ENCODE assay signal across 10 cellular contexts in genomic region chr18:44729631-44730101, GRCh38. TPM values are rescaled to one million over a fixed set of nuclear protein-coding genes. Genes with fewer than 3 reads are reported as not detected.
DNase-seq lines count a peak whose midpoint lies in the region; ATAC-seq and TF ChIP-seq lines count a peak whose summit lies in the region.
"Had no signal": no experiment of that assay in that cellular context is flagged by ENCODE, and none has a peak within 500 bp of the region (broad histone marks: within the 10 kb centered on the region; RNA-seq: fewer than 3 reads in every experiment).

No MANE protein-coding gene starts in this region.

- no peaks in the 10 kb centered on the region for H3K9me2 ChIP-seq in Loucy (replicated peaks; ENCODE audit: low read depth, low read length)

- H3K79me1 ChIP-seq in H9 (ENCODE audit: insufficient read depth, low read depth, low read length, poor library complexity, severe bottlenecking) = no peaks in the 10 kb centered on the region

- H3K4me2 ChIP-seq in Loucy (ENCODE audit: low read depth, low read length, poor library complexity, severe bottlenecking) (peak overlapping the region; percentile 55), H9 (ENCODE audit: insufficient read depth, insufficient read length, low read length) (no peak overlapping the region)

- H2AFZ ChIP-seq in Loucy (ENCODE audit: low read length) = no peak overlapping the region
- H2AFZ ChIP-seq in H9 (ENCODE audit: low read length) = no peak overlapping the region

- no peaks in the 10 kb centered on the region for H3K27me3 Mint-ChIP-seq in H9 (ENCODE audit: low read depth)
- H3K27me3 Mint-ChIP-seq: activated naive CD4-positive, alpha-beta T cell treated with anti-CD3 and anti-CD28 coated beads, Interleukin-2, amount 50 U/mL, for 24 hours had no signal

- H3K4me1 ChIP-seq in Loucy (ENCODE audit: insufficient read depth, low read length, poor library complexity, severe bottlenecking) (peaks cover 83% of the 10 kb centered on the region), H9 (ENCODE audit: insufficient read depth, low read length) (peaks cover 7% of the 10 kb centered on the region; the same call in 1 of the 2 replicates), ovary (ENCODE audit: insufficient read depth) (peaks cover 13% of the 10 kb centered on the region)

- H3K27me3 ChIP-seq in Loucy (ENCODE audit: insufficient read depth, low read length, poor library complexity, severe bottlenecking) = no peaks in the 10 kb centered on the region
- H3K27me3 ChIP-seq in brain microvascular endothelial cell (replicated peaks) = no peaks in the 10 kb centered on the region
- no peaks in the 10 kb centered on the region for H3K27me3 ChIP-seq in H9 (ENCODE audit: insufficient read depth, low read length)
- no peaks in the 10 kb centered on the region for H3K27me3 ChIP-seq in ovary

- H2BK20ac ChIP-seq in H9 (ENCODE audit: low read depth, low read length, poor library complexity, severe bottlenecking) = no peak overlapping the region

- H4K20me1 ChIP-seq in Loucy (ENCODE audit: insufficient read depth, low read length, poor library complexity, severe bottlenecking) (peaks cover 82% of the 10 kb centered on the region), H9 (ENCODE audit: control insufficient read depth, insufficient read depth, insufficient read length) (no peaks in the 10 kb centered on the region)

- H3K79me2 ChIP-seq in Loucy (ENCODE audit: insufficient read depth, low read length) (peaks cover 82% of the 10 kb centered on the region), H9 (ENCODE audit: insufficient read depth, low read length) (no peaks in the 10 kb centered on the region)

- no peak overlapping the region for H2BK5ac ChIP-seq in H9 (ENCODE audit: insufficient read length, low read length)

- TF ChIP-seq POLR2A in ovary (IDR thresholded peaks at IDR 0.05) = no peak

- TF ChIP-seq EP300 in ovary (IDR thresholded peaks at IDR 0.05) = no peak

- no peak overlapping the region for H4K8ac ChIP-seq in H9 (replicated peaks; ENCODE audit: insufficient read length, low read depth, low read length)

- H3K27ac ChIP-seq in brain microvascular endothelial cell = peak overlapping the region; percentile 15
- H3K27ac ChIP-seq in H9 (ENCODE audit: insufficient read length, low read depth, low read length) = no peak overlapping the region
- H3K27ac ChIP-seq in ovary = no peak overlapping the region

- H2AK5ac ChIP-seq in H9 (ENCODE audit: insufficient read length, low read length) = no peak overlapping the region

- no peak overlapping the region for H3K18ac ChIP-seq in H9 (ENCODE audit: insufficient read length, low read depth, low read length)

- H3F3A ChIP-seq in Loucy (ENCODE audit: low read depth) = peaks cover 13% of the 10 kb centered on the region

- H3K9me3 ChIP-seq in Loucy (ENCODE audit: insufficient read depth, low read depth, low read length) = no peaks in the 10 kb centered on the region
- H3K9me3 ChIP-seq in H9 (ENCODE audit: control insufficient read depth, low read depth, low read length) = no peaks in the 10 kb centered on the region
- H3K9me3 ChIP-seq in ovary = no peaks in the 10 kb centered on the region

- H3K14ac ChIP-seq in H9 (ENCODE audit: insufficient read depth, low read length) = no peak overlapping the region

- no peak overlapping the region for H3K56ac ChIP-seq in H9 (ENCODE audit: insufficient read length, low read depth, low read length)

- no peak overlapping the region for H2BK15ac ChIP-seq in H9 (ENCODE audit: low read depth, low read length)

- peak overlapping the region; percentile 14 for H3K4me3 ChIP-seq in Loucy (ENCODE audit: low read length, poor library complexity, severe bottlenecking)
- no peak overlapping the region for H3K4me3 ChIP-seq in brain microvascular endothelial cell (ENCODE audit: low read depth, low read length)
- no peak overlapping the region for H3K4me3 ChIP-seq in ovary

- H3K36me3 ChIP-seq in Loucy (ENCODE audit: insufficient read depth, low read length) = peaks cover 13% of the 10 kb centered on the region; the same call in 1 of the 2 replicates
- no peaks in the 10 kb centered on the region for H3K36me3 ChIP-seq in brain microvascular endothelial cell (replicated peaks)
- H3K36me3 ChIP-seq in ovary = no peaks in the 10 kb centered on the region

- H3K9me3 Mint-ChIP-seq in H9 = no peaks in the 10 kb centered on the region
- H3K9me3 Mint-ChIP-seq: activated naive CD4-positive, alpha-beta T cell treated with anti-CD3 and anti-CD28 coated beads, Interleukin-2, amount 50 U/mL, for 24 hours had no signal

- in situ Hi-C loops in brain microvascular endothelial cell (cut with HindIII; ENCODE audit: low pct_ligation_motif_present, low sequenced_read_pairs) = no loop called here

- DNase-seq in ELR (ENCODE audit: low read depth) (peak; percentile 57), brain microvascular endothelial cell (peak; percentile 96), smooth muscle cell of the brain vasculature (ENCODE audit: low read depth, low spot score) (peak; percentile 80), H9 (no peak), ovary (no peak), DMS53 treated with DMSO at 0.1 percent for 48 hours (lab: John Stamatoyannopoulos, UW; ENCODE audit: unreplicated experiment) (no peak)
- DNase-seq: NCI-H1105 had no signal

- no peaks in the 10 kb centered on the region; a peak in 2 of 7 replicates for H3K36me3 Mint-ChIP-seq in H9 (ENCODE audit: insufficient read depth in 1 of 3, low read depth in 3 of 3)
- H3K36me3 Mint-ChIP-seq: activated naive CD4-positive, alpha-beta T cell treated with anti-CD3 and anti-CD28 coated beads, Interleukin-2, amount 50 U/mL, for 24 hours had no signal

- no peak overlapping the region for H4K91ac ChIP-seq in H9 (ENCODE audit: insufficient read length, low read depth, low read length)

- TF ChIP-seq CTCF in Loucy (conservative IDR thresholded peaks at IDR 0.05; ENCODE audit: low read length) = no peak
- TF ChIP-seq CTCF in brain microvascular endothelial cell (IDR thresholded peaks at IDR 0.05; ENCODE audit: low read depth, low read length, missing control alignments) = no peak
- TF ChIP-seq CTCF in H9 (conservative IDR thresholded peaks at IDR 0.05) = no peak
- no peak for TF ChIP-seq CTCF in ovary (IDR thresholded peaks at IDR 0.05)

- H2BK120ac ChIP-seq in H9 (ENCODE audit: low read depth, low read length, poor library complexity, severe bottlenecking) = no peak overlapping the region

- no peak overlapping the region for H3K4ac ChIP-seq in H9 (ENCODE audit: low read depth, low read length)

- H3K9ac ChIP-seq in Loucy (ENCODE audit: low read depth, low read length, poor library complexity, severe bottlenecking) (no peak overlapping the region), H9 (ENCODE audit: extremely low read depth, insufficient read length, low read length) (no peak overlapping the region)

- no peak overlapping the region for H4K5ac ChIP-seq in H9 (ENCODE audit: insufficient read length, low read depth, low read length)

- H3K4me1 Mint-ChIP-seq in H9 = peaks cover 25 to 38% of the 10 kb centered on the region in 2 experiments

- no peak overlapping the region for H3K4me3 Mint-ChIP-seq in H9
- H3K4me3 Mint-ChIP-seq: activated naive CD4-positive, alpha-beta T cell treated with anti-CD3 and anti-CD28 coated beads, Interleukin-2, amount 50 U/mL, for 24 hours had no signal

- no CpG with 5 or more reads among the region's 5 CpGs for WGBS in H9 (ENCODE audit: extremely low coverage, insufficient read length, low lambda C conversion rate)
- 78 to 84% (median 84%) methylated on average over 5 of the region's 5 CpGs for WGBS in ovary, 3 donors

- H3K23me2 ChIP-seq in H9 (ENCODE audit: insufficient read length, low read depth, low read length, poor library complexity, severe bottlenecking) = no peaks in the 10 kb centered on the region

- H3K23ac ChIP-seq in H9 (ENCODE audit: insufficient read length, low read depth, low read length) = no peak overlapping the region

- intact Hi-C loops in ovary (cut with DNase I) = no loop called here

- no peak overlapping the region for H3T11ph ChIP-seq in H9 (ENCODE audit: low read length)

- H2BK12ac ChIP-seq in H9 (ENCODE audit: insufficient read length, low read depth, low read length) = no peak overlapping the region

- no peak for ATAC-seq in GM19463 (IDR thresholded peaks at IDR 0.05; ENCODE audit: unreplicated experiment)

- no peak overlapping the region for H3K27ac Mint-ChIP-seq in H9

RNA-seq across cellular contexts. Expression of gene SETBP1, which starts 49.0 kb away (rescaled TPM):
- 4.6 and 4.8 TPM in 2 replicates for total RNA-seq in H9 (2021)
- total RNA-seq in ovary = 10 to 100 TPM; 23.0 to 53.7 (median 33.3) TPM
- 10 to 100 TPM in 1 of 2 donors, 1 to 10 TPM in 1; 7.8 to 12.9 TPM for polyA plus RNA-seq in ovary

Comparison
In these comparisons a context has a peak if more than half of its experiments do, and no peak if none do; other contexts are left out.
1. DNase-seq: peak in ELR (single experiment), brain microvascular endothelial cell (single experiment) and smooth muscle cell of the brain vasculature (single experiment); none in H9 (single experiment), ovary (0 of 5) and DMS53 treated with DMSO at 0.1 percent for 48 hours (single experiment).